In the genomic region with DNA sequence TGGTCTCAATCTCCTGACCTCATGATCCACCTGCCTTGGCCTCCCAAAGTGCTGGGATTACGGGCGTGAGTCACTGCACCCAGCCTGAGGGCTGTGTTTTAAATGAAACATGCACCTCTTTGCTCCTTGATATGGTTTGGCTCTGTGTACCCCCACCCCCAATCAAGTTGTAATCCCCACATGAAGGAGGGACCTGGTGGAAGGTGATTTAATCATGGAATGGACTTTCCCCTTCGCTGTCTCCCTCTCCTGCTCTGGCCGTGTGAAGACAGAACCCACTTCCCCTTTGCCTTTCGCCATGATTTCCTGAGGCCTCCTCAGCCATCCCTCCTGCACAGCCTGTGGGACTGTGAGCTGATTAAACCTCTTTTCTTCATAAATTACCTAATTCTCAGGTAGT, we compare ENCODE assay signal across 16 cellular contexts. TPM values are rescaled to one million over a fixed set of nuclear protein-coding genes. Genes with fewer than 3 reads are reported as not detected.
A peak's percentile ranks its signal among the peaks of the same experiment; 100 is the strongest.
DNase-seq lines count a peak whose midpoint lies in the region; ATAC-seq and TF ChIP-seq lines count a peak whose summit lies in the region.
"Had no signal": no experiment of that assay in that cellular context is flagged by ENCODE, and none has a peak within 500 bp of the region (broad histone marks: within the 10 kb centered on the region; RNA-seq: fewer than 3 reads in every experiment).

No MANE protein-coding gene starts in this region.

- H3K4me3 ChIP-seq in DND-41 (ENCODE audit: low read depth in 1 of 2, low read length in 2 of 2) (no peak overlapping the region), mammary epithelial cell (replicated peaks in 1 of 3; ENCODE audit: insufficient read depth in 1 of 3, low read depth in 2 of 3, low read length in 3 of 3) (no peak overlapping the region), prostate gland (no peak overlapping the region), lower leg skin (ENCODE audit: low read depth, poor library complexity, severe bottlenecking) (no peak overlapping the region)
- H3K4me3 ChIP-seq: cardiac muscle cell had no signal

- H3K36me3 Mint-ChIP-seq in nephron (ENCODE audit: low read depth): peaks cover 10% of the 10 kb centered on the region

- H3K9me3 Mint-ChIP-seq in nephron: peaks cover 11% of the 10 kb centered on the region

- peaks cover 26% of the 10 kb centered on the region for H3K4me1 Mint-ChIP-seq in nephron

- H3K9ac ChIP-seq in DND-41 (ENCODE audit: low read depth, low read length): 0 out of 2 replicates have a peak overlapping the region, but pooled peaks have one; percentile 9
- H3K9ac ChIP-seq in mammary epithelial cell (ENCODE audit: insufficient read depth, low read length): no peak overlapping the region

- H3K79me2 ChIP-seq in DND-41 (ENCODE audit: insufficient read depth, low read length) (no peaks in the 10 kb centered on the region), mammary epithelial cell (ENCODE audit: insufficient read depth, low read length) (no peaks in the 10 kb centered on the region)

- H4K20me1 ChIP-seq in DND-41 (ENCODE audit: insufficient read depth, low read length): no peaks in the 10 kb centered on the region
- H4K20me1 ChIP-seq in mammary epithelial cell (ENCODE audit: insufficient read depth, low read length): no peaks in the 10 kb centered on the region

- CTCF ChIA-PET in mammary epithelial cell (lab: Charles Lee; ENCODE audit: low non-redundant PET): no interaction called here

- H3K27ac ChIP-seq in DND-41 (ENCODE audit: low read length): peak overlapping the region; percentile 68
- H3K27ac ChIP-seq in mammary epithelial cell (ENCODE audit: insufficient read depth, low read depth, low read length): no peak overlapping the region
- H3K27ac ChIP-seq in prostate gland: no peak overlapping the region
- H3K27ac ChIP-seq in substantia nigra (ENCODE audit: low read depth, low read length, poor library complexity, severe bottlenecking): no peak overlapping the region
- H3K27ac ChIP-seq: cardiac muscle cell had no signal

- peak overlapping the region; percentile 27 to 37 (median 31) for H3K27ac Mint-ChIP-seq in nephron
- H3K27ac Mint-ChIP-seq: T-helper 1 cell treated with Interleukin-12 subunit alpha and Interleukin-12 subunit beta and Interleukin-4 antibody, amounts not matched to agents 30 μg/mL and 1 μg/mL, for 36 hours had no signal

- H3K36me3 ChIP-seq in DND-41 (ENCODE audit: insufficient read depth, low read length): no peaks in the 10 kb centered on the region
- no peaks in the 10 kb centered on the region for H3K36me3 ChIP-seq in mammary epithelial cell (ENCODE audit: insufficient read depth, low read length)
- no peaks in the 10 kb centered on the region for H3K36me3 ChIP-seq in prostate gland
- H3K36me3 ChIP-seq: BE2C, cardiac muscle cell had no signal

- ATAC-seq in DND-41 (ENCODE audit: insufficient read depth, low read depth): peak; percentile 47; the same call in 2 of the 3 replicates
- ATAC-seq: stimulated activated naive CD8-positive, alpha-beta T cell treated with anti-CD3 and anti-CD28 coated beads, Interleukin-15, Interleukin-2, amounts not matched to agents 100 U/mL and 50 U/mL, for 24 hours had no signal

- TF ChIP-seq CTCF in DND-41 (IDR thresholded peaks at IDR 0.05; ENCODE audit: borderline replicate concordance, extremely low read depth, low read length, poor library complexity, severe bottlenecking) (no peak), mammary epithelial cell (conservative IDR thresholded peaks at IDR 0.05 in 1 of 2, IDR thresholded peaks at IDR 0.05 in 1 of 2; ENCODE audit: extremely low read depth in 1 of 2, insufficient read depth in 1 of 2, low read depth in 1 of 2, low read length in 2 of 2) (no peak), nephron (IDR thresholded peaks at IDR 0.05; ENCODE audit: unreplicated experiment in 3 of 3) (no peak), prostate gland (IDR thresholded peaks at IDR 0.05) (no peak), lower leg skin (IDR thresholded peaks at IDR 0.05) (no peak)

- intact Hi-C loops in mammary epithelial cell (cut with micrococcal nuclease): no loop called here
- intact Hi-C loops in prostate gland (cut with DNase I): no loop called here
- intact Hi-C loops in lower leg skin (cut with DNase I; ENCODE audit: low total_unique reads): no loop called here

- H3K9me3 ChIP-seq in DND-41 (ENCODE audit: insufficient read depth, low read length, severe bottlenecking) (peaks cover 8% of the 10 kb centered on the region), mammary epithelial cell (replicated peaks; ENCODE audit: insufficient read depth, low read length) (peaks cover 7% of the 10 kb centered on the region), prostate gland (no peaks in the 10 kb centered on the region)
- H3K9me3 ChIP-seq: BE2C had no signal

- no peaks in the 10 kb centered on the region for H3K27me3 ChIP-seq in DND-41 (ENCODE audit: insufficient read depth, low read length, poor library complexity)
- H3K27me3 ChIP-seq in mammary epithelial cell (ENCODE audit: insufficient read depth, low read length): no peaks in the 10 kb centered on the region
- no peaks in the 10 kb centered on the region for H3K27me3 ChIP-seq in prostate gland (replicated peaks; ENCODE audit: insufficient read depth)
- H3K27me3 ChIP-seq: BE2C, cardiac muscle cell had no signal

- H3K4me2 ChIP-seq in DND-41 (ENCODE audit: insufficient read depth, low read length): no peak overlapping the region
- H3K4me2 ChIP-seq in mammary epithelial cell (ENCODE audit: insufficient read depth, low read depth, low read length): no peak overlapping the region

- dilution Hi-C loops in mammary epithelial cell (cut with HindIII; ENCODE audit: low sequenced_read_pairs): loop anchor here (5.0 kb wide), 4 partner anchors 99 to 191 kb away; partner anchors contain the start of genes DIPK1B, ENTR1 and PMPCA

- WGBS in mammary epithelial cell (ENCODE audit: low coverage, missing lambda C conversion rate): 35% methylated on average over 5 of the region's 5 CpGs
- WGBS in prostate gland: 61% methylated on average over 5 of the region's 5 CpGs
- 39 to 41% methylated on average over 5 of the region's 5 CpGs for WGBS in lower leg skin, 2 donors

- H3K4me1 ChIP-seq in DND-41 (ENCODE audit: insufficient read depth, low read length) (peaks cover 27% of the 10 kb centered on the region), mammary epithelial cell (ENCODE audit: insufficient read depth, low read length) (peaks cover 6% of the 10 kb centered on the region), prostate gland (replicated peaks) (no peaks in the 10 kb centered on the region)
- H3K4me1 ChIP-seq: BE2C had no signal

- in situ Hi-C loops in mammary epithelial cell (cut with MboI; ENCODE audit: low sequenced_read_pairs in 2 of 2): no loop called here

- TF ChIP-seq POLR2A in prostate gland (IDR thresholded peaks at IDR 0.05) (no peak), lower leg skin (IDR thresholded peaks at IDR 0.05) (no peak)

- H3K27me3 Mint-ChIP-seq in nephron (ENCODE audit: low read depth): peaks cover 13% of the 10 kb centered on the region

- no TSS peak for BruUV-seq in mammary epithelial cell (replicated peaks; lab: Mats Ljungman, UMichigan)

- DNase-seq in DND-41 (no peak), NOMO-1 (lab: John Stamatoyannopoulos, UW; ENCODE audit: unreplicated experiment in 2 of 2) (peak; percentile 66 to 83), mammary epithelial cell (peak; percentile 49), prostate gland (ENCODE audit: low spot score) (no peak), substantia nigra (lab: John Stamatoyannopoulos, UW) (no peak), lower leg skin (ENCODE audit: low spot score in 2 of 2) (no peak), GOT3 (lab: John Stamatoyannopoulos, UW) (no peak)
- DNase-seq: activated gamma-delta T cell; BE2C; head of caudate nucleus; NCI-H2081; NK-92 treated with Interleukin-12 subunit alpha and Interleukin-12 subunit beta, amount 100 ng/mL, for 24 hours; stimulated activated naive CD8-positive, alpha-beta T cell treated with anti-CD3 and anti-CD28 coated beads, Interleukin-15, Interleukin-2, amounts not matched to agents 100 U/mL and 50 U/mL, for 24 hours had no signal

- H2AFZ ChIP-seq in DND-41 (ENCODE audit: low read depth, low read length) (peak overlapping the region; percentile 8; the same call in 1 of the 2 replicates), mammary epithelial cell (ENCODE audit: low read depth, low read length) (no peak overlapping the region)

- no peak overlapping the region for H3K4me3 Mint-ChIP-seq in nephron
- H3K4me3 Mint-ChIP-seq: T-helper 1 cell treated with Interleukin-12 subunit alpha and Interleukin-12 subunit beta and Interleukin-4 antibody, amounts not matched to agents 30 μg/mL and 1 μg/mL, for 36 hours had no signal

RNA-seq across cellular contexts. Expression of gene NOTCH1, which starts 12.5 kb away (rescaled TPM):
- total RNA-seq in mammary epithelial cell (100 to 1,000 TPM; 170 to 189 TPM), prostate gland (10 to 100 TPM; 38.0 to 63.3 TPM), lower leg skin (10 to 100 TPM; 79.7 to 95.3 (median 82.8) TPM)
- polyA plus RNA-seq in mammary epithelial cell: 17.6 TPM
- polyA minus RNA-seq in mammary epithelial cell: 39.0 TPM

Comparison
In these comparisons a context has a peak if more than half of its experiments do, and no peak if none do; other contexts are left out.
1. DNase-seq: peak in NOMO-1 (2 of 2) and mammary epithelial cell (single experiment); none in DND-41 (single experiment), prostate gland (single experiment), substantia nigra (0 of 49), lower leg skin (0 of 2) and GOT3 (single experiment).